Comparison of ENCODE assay signal across 8 cellular contexts in genomic region chr3:150227839-150228238, GRCh38.
DNase-seq lines count a peak whose midpoint lies in the region; ATAC-seq, FAIRE-seq and TF ChIP-seq lines count a peak whose summit lies in the region.

No MANE protein-coding gene starts in this region.

- H3K27me3 Mint-ChIP-seq in activated B cell treated with CpG ODN at 0.5 μM for 24 hours, result peaks cover 29% of the 10 kb centered on the region
- peaks cover 36% of the 10 kb centered on the region for H3K27me3 Mint-ChIP-seq in activated T-helper 2 cell treated with anti-CD3 and anti-CD28 coated beads, Interferon-gamma antibody, Interleukin-2, Interleukin-4, amounts not matched to agents 10 μg/mL and 5 μg/mL and 100 μg/mL, durations not matched to agents 14 hours and 24 hours and 36 hours (ENCODE audit: low read depth)

- FAIRE-seq in frontal cortex (lab: Jason Lieb, UNC), result no peak

- no peak overlapping the region for H3K27ac Mint-ChIP-seq in activated B cell treated with CpG ODN at 0.5 μM for 24 hours
- no peak overlapping the region for H3K27ac Mint-ChIP-seq in activated T-helper 2 cell treated with anti-CD3 and anti-CD28 coated beads, Interferon-gamma antibody, Interleukin-2, Interleukin-4, amounts not matched to agents 10 μg/mL and 5 μg/mL and 100 μg/mL, durations not matched to agents 14 hours and 24 hours and 36 hours

- ATAC-seq in activated B cell treated with CpG ODN at 0.5 μM for 24 hours (ENCODE audit: low read depth), result peak; percentile 21

- H3K4me3 Mint-ChIP-seq in activated B cell treated with CpG ODN at 0.5 μM for 24 hours, result no peak overlapping the region
- no peak overlapping the region for H3K4me3 Mint-ChIP-seq in activated T-helper 2 cell treated with anti-CD3 and anti-CD28 coated beads, Interferon-gamma antibody, Interleukin-2, Interleukin-4, amounts not matched to agents 10 μg/mL and 5 μg/mL and 100 μg/mL, durations not matched to agents 14 hours and 24 hours and 36 hours (ENCODE audit: low read depth)

- CTCF ChIA-PET in activated B cell treated with CpG ODN at 0.5 μM for 24 hours (lab: Charles Lee), result interaction anchor here (0.7 kb wide), 1 partner anchor 268 kb away, joined by 7 read pairs; no protein-coding TSS in a partner anchor

- no peaks in the 10 kb centered on the region for H3K36me3 Mint-ChIP-seq in activated B cell treated with CpG ODN at 0.5 μM for 24 hours (ENCODE audit: low read depth)
- H3K36me3 Mint-ChIP-seq in activated T-helper 2 cell treated with anti-CD3 and anti-CD28 coated beads, Interferon-gamma antibody, Interleukin-2, Interleukin-4, amounts not matched to agents 10 μg/mL and 5 μg/mL and 100 μg/mL, durations not matched to agents 14 hours and 24 hours and 36 hours (ENCODE audit: low read depth), result no peaks in the 10 kb centered on the region

- intact Hi-C loops in activated B cell treated with CpG ODN at 0.5 μM for 24 hours (cut with micrococcal nuclease), result loop anchor here (1.0 kb wide), 1 partner anchor 267 kb away; no protein-coding TSS in a partner anchor
- intact Hi-C loops in activated T-helper 2 cell treated with anti-CD3 and anti-CD28 coated beads, Interferon-gamma antibody, Interleukin-2, Interleukin-4, amounts not matched to agents 10 μg/mL and 5 μg/mL and 100 μg/mL, durations not matched to agents 14 hours and 24 hours and 36 hours (cut with micrococcal nuclease), result loop anchor here (2.0 kb wide), 1 partner anchor 267 kb away; no protein-coding TSS in a partner anchor

- no peaks in the 10 kb centered on the region for H3K9me3 Mint-ChIP-seq in activated B cell treated with CpG ODN at 0.5 μM for 24 hours
- no peaks in the 10 kb centered on the region for H3K9me3 Mint-ChIP-seq in activated T-helper 2 cell treated with anti-CD3 and anti-CD28 coated beads, Interferon-gamma antibody, Interleukin-2, Interleukin-4, amounts not matched to agents 10 μg/mL and 5 μg/mL and 100 μg/mL, durations not matched to agents 14 hours and 24 hours and 36 hours

- no peak for DNase-seq in AG09319 (ENCODE audit: extremely low read depth, low read depth)
- peak; percentile 54 for DNase-seq in GM13976 (ENCODE audit: low spot score)
- peak; percentile 88 for DNase-seq in NCI-H146 (lab: John Stamatoyannopoulos, UW)
- DNase-seq in activated B cell treated with CpG ODN at 0.5 μM for 24 hours, result no peak
- DNase-seq in globus pallidus (ENCODE audit: low spot score), result peak; percentile 55
- peak; percentile 40 for DNase-seq in putamen (ENCODE audit: low spot score)
- DNase-seq in activated T-helper 2 cell treated with anti-CD3 and anti-CD28 coated beads, Interferon-gamma antibody, Interleukin-2, Interleukin-4, amounts not matched to agents 10 μg/mL and 5 μg/mL and 100 μg/mL, durations not matched to agents 14 hours and 24 hours and 36 hours (ENCODE audit: low spot score), result no peak
- DNase-seq in frontal cortex (ENCODE audit: low spot score in 2 of 2), result no peak

- no peaks in the 10 kb centered on the region for H3K4me1 Mint-ChIP-seq in activated B cell treated with CpG ODN at 0.5 μM for 24 hours
- H3K4me1 Mint-ChIP-seq in activated T-helper 2 cell treated with anti-CD3 and anti-CD28 coated beads, Interferon-gamma antibody, Interleukin-2, Interleukin-4, amounts not matched to agents 10 μg/mL and 5 μg/mL and 100 μg/mL, durations not matched to agents 14 hours and 24 hours and 36 hours (ENCODE audit: low read depth), result no peaks in the 10 kb centered on the region

- in situ Hi-C loops in GM13976 (cut with MboI; ENCODE audit: low sequenced_read_pairs, unreplicated experiment), result loop anchor here (10.0 kb wide), 1 partner anchor 267 kb away; no protein-coding TSS in a partner anchor

- TF ChIP-seq CTCF in AG09319 (IDR thresholded peaks at IDR 0.05; ENCODE audit: low read depth, low read length), result peak; percentile 85
- peak; percentile 57 for TF ChIP-seq CTCF in GM13976 (IDR thresholded peaks at IDR 0.05; ENCODE audit: borderline replicate concordance, control extremely low read depth, extremely low read depth, insufficient read depth, missing control alignments)
- no peak for TF ChIP-seq CTCF in activated B cell treated with CpG ODN at 0.5 μM for 24 hours (IDR thresholded peaks at IDR 0.05)

- POLR2A ChIA-PET in activated B cell treated with CpG ODN at 0.5 μM for 24 hours (lab: Charles Lee), result no interaction called here

Comparison
In these comparisons a context has a peak if more than half of its experiments do, and no peak if none do; other contexts are left out.
1. DNase-seq: peak in GM13976 (single experiment), NCI-H146 (single experiment), globus pallidus (single experiment) and putamen (single experiment); none in AG09319 (single experiment), activated B cell treated with CpG ODN at 0.5 μM for 24 hours (single experiment), activated T-helper 2 cell treated with anti-CD3 and anti-CD28 coated beads, Interferon-gamma antibody, Interleukin-2, Interleukin-4, amounts not matched to agents 10 μg/mL and 5 μg/mL and 100 μg/mL, durations not matched to agents 14 hours and 24 hours and 36 hours (single experiment) and frontal cortex (0 of 2).